In genomic region chr1:66929289-66929688, GRCh38 we compare ENCODE assay signal across 8 cellular contexts. TPM values are rescaled to one million over a fixed set of nuclear protein-coding genes. Genes with fewer than 3 reads are reported as not detected.
DNase-seq lines count a peak whose midpoint lies in the region; ATAC-seq and TF ChIP-seq lines count a peak whose summit lies in the region.

No MANE protein-coding gene starts in this region.

- no peak for DNase-seq in GM12865 (ENCODE audit: low read depth)
- DNase-seq in SK-N-DZ (ENCODE audit: low spot score): peak; percentile 1
- peak; percentile 36 to 59 for DNase-seq in erythroblast (lab: John Stamatoyannopoulos, UW)
- DNase-seq in retinal pigment epithelial cell (ENCODE audit: low read depth): no peak
- no peak for DNase-seq in activated CD4-positive, alpha-beta T cell treated with anti-CD3 and anti-CD28 coated beads, Interleukin-2, amount 50 U/mL, for 4 hours
- DNase-seq in NCI-H2171 treated with DMSO at 0.1 percent for 48 hours (lab: John Stamatoyannopoulos, UW): no peak

- TF ChIP-seq POLR2A in erythroblast (IDR thresholded peaks at IDR 0.05; ENCODE audit: low read length): no peak

- peak overlapping the region; percentile 46 for H3K4me3 ChIP-seq in GM12865 (ENCODE audit: low read depth, low read length)
- peak overlapping the region; percentile 65 for H3K4me3 ChIP-seq in retinal pigment epithelial cell (ENCODE audit: low read length)

- TF ChIP-seq CTCF in GM12865 (IDR thresholded peaks at IDR 0.05; ENCODE audit: insufficient read depth, low read depth, low read length, missing control alignments): no peak
- no peak for TF ChIP-seq CTCF in retinal pigment epithelial cell (conservative IDR thresholded peaks at IDR 0.05; ENCODE audit: low read depth, low read length)

- ATAC-seq in HG03135 (IDR thresholded peaks at IDR 0.05; ENCODE audit: unreplicated experiment) (no peak), HG03175 (IDR thresholded peaks at IDR 0.05; ENCODE audit: unreplicated experiment) (no peak)

RNA-seq across cellular contexts. Expression of gene MIER1, which starts 4.5 kb away (rescaled TPM):
- 10.8 and 10.9 TPM in 2 replicates for polyA plus RNA-seq in SK-N-DZ (2014; cell fraction: cytosol; rRNA removed)
- polyA plus RNA-seq in SK-N-DZ (2014; cell fraction: nucleus; rRNA removed): 12.2 and 13.8 TPM in 2 replicates

RNA-seq across cellular contexts. Expression of gene DNAI4, which starts 4.6 kb away (rescaled TPM):
- polyA plus RNA-seq in SK-N-DZ (2014; cell fraction: cytosol; rRNA removed): 0.89 and 2.5 TPM in 2 replicates
- polyA plus RNA-seq in SK-N-DZ (2014; cell fraction: nucleus; rRNA removed): 1.5 and 3.6 TPM in 2 replicates

Comparison
In these comparisons a context has a peak if more than half of its experiments do, and no peak if none do; other contexts are left out.
1. DNase-seq: peak in SK-N-DZ (single experiment) and erythroblast (2 of 2); none in GM12865 (single experiment), retinal pigment epithelial cell (single experiment), activated CD4-positive, alpha-beta T cell treated with anti-CD3 and anti-CD28 coated beads, Interleukin-2, amount 50 U/mL, for 4 hours (0 of 2) and NCI-H2171 treated with DMSO at 0.1 percent for 48 hours (single experiment).